Comparison of ENCODE assay signal across 28 cellular contexts in the genomic region with DNA sequence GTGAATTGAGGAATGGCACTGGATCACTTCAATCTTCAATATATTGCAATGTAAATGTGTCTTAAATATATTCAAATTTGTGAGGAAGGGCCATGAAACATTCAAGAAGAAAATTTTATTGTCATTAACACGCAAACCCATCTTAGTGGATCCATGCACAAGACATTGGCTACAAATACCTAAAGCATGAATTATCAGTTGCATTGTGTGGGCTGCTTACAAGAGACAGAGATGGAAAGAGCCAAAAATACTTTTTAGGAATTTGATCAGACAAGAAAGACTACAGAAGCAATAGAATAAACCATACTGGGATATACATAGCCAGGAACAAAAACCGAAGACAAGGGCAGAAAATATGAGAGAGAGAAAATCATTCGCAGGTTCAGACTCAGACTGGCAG.
"Had no signal": no experiment of that assay in that cellular context is flagged by ENCODE, and none has a peak within 500 bp of the region (broad histone marks: within the 10 kb centered on the region; RNA-seq: fewer than 3 reads in every experiment).

No MANE protein-coding gene starts in this region.

- H3K27ac ChIP-seq: VCaP had no signal

- DNase-seq: activated CD4-positive, alpha-beta memory T cell treated with anti-CD3 and anti-CD28 coated beads for 36 hours; activated CD4-positive, alpha-beta T cell treated with anti-CD3 and anti-CD28 coated beads, Interleukin-2, amount 10 ng/mL, durations not matched to agents 7 days and 5 days; activated CD4-positive, CD25-positive, alpha-beta regulatory T cell; activated CD8-positive, alpha-beta memory T cell treated with anti-CD3 and anti-CD28 coated beads for 24 hours; activated effector memory CD4-positive, alpha-beta T cell treated with anti-CD3 and anti-CD28 coated beads, Interleukin-2, amount 50 U/mL, for 16 hours; activated naive CD4-positive, alpha-beta T cell treated with Interleukin-2 at 50 U/mL for 16 hours; activated naive CD8-positive, alpha-beta T cell treated with anti-CD3 and anti-CD28 coated beads, Interleukin-2, amount 50 U/mL, for 24 hours; activated T-cell treated with anti-CD3 and anti-CD28 coated beads, Interleukin-2, amount 50 U/mL, for 4 hours; cerebellar nuclear complex; MV-4-11; NCI-H1092 treated with DMSO at 0.1 percent for 48 hours; NCI-H1417 treated with DMSO at 0.1 percent for 48 hours; NCI-H1694; NCI-H2029; NCI-H2107; NCI-H2171 treated with DMSO at 0.1 percent for 48 hours; NCI-H226; NCI-H510A; NCI-H526 treated with DMSO at 0.1 percent for 48 hours; NCI-H82; OCI-M1; RPMI8226; SK-N-SH; T-helper 1 cell had no signal

- H3K9ac ChIP-seq: SK-N-SH had no signal

- ATAC-seq: activated naive CD4-positive, alpha-beta T cell treated with anti-CD3 and anti-CD28 coated beads, Interleukin-2, amount 50 U/mL, for 72 hours; activated naive CD8-positive, alpha-beta T cell treated with anti-CD3 and anti-CD28 coated beads, Interleukin-2, amount 50 U/mL, for 24 hours; activated T-cell treated with anti-CD3 and anti-CD28 coated beads, Interleukin-2, amount 50 U/mL, for 4 hours; Panc1; Right ventricle myocardium inferior had no signal

- H3K9me3 ChIP-seq: SK-N-SH had no signal
